Comparison of ENCODE assay signal across 8 cellular contexts in the genomic region with DNA sequence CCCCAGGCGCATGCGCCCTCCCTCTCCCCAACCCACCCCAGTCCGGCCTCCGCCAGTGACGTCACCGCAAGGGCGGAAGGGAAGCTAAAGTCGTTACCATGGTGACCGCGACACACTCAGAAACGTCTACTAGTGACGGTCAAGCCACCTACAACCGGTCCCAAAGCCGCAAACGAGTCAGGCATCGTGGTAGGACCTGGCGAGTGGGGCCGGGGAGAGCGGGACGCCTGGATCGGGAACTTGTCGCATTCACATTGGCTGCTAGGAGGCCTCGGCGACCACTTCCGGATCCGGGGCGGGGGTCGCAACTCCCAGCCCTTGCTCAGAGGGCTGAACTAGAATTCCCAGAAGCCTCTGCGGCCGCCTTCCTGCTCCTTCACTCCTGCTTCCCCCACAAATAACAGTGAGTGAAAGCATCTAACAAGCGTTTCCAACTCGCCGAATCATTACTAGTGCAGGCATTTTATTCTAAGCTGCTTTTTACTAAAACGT. TPM values are rescaled to one million over a fixed set of nuclear protein-coding genes. Genes with fewer than 3 reads are reported as not detected.
DNase-seq lines count a peak whose midpoint lies in the region; ATAC-seq, FAIRE-seq and TF ChIP-seq lines count a peak whose summit lies in the region.

A gene with protein sequence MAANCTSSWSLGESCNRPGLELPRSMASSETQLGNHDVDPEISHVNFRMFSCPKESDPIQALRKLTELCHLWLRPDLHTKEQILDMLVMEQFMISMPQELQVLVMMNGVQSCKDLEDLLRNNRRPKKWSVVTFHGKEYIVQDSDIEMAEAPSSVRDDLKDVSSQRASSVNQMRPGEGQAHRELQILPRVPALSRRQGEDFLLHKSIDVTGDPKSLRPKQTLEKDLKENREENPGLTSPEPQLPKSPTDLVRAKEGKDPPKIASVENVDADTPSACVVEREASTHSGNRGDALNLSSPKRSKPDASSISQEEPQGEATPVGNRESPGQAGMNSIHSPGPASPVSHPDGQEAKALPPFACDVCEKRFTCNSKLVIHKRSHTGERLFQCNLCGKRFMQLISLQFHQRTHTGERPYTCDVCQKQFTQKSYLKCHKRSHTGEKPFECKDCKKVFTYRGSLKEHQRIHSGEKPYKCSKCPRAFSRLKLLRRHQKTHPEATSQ (minus strand): TSS at position 256 of the 492 bp plus-strand sequence. CDS start 89,793 bp downstream, outside the sequence.

- H2BK15ac ChIP-seq in H1 (ENCODE audit: low read length) (no peak within 1 kb of the TSS), mesenchymal stem cell (ENCODE audit: low read depth, poor library complexity, severe bottlenecking) (peak within 1 kb of the TSS; percentile 60)

- DNase-seq in Calu3 (peak; percentile 96), NT2/D1 (ENCODE audit: low read depth, low spot score) (peak; percentile 70), H1 (ENCODE audit: low read depth in 1 of 2, low spot score in 2 of 2) (peak; percentile 66 to 95), mesenchymal stem cell (peak; percentile 97)
- peak; percentile 97 for DNase-seq in activated CD8-positive, alpha-beta memory T cell treated with anti-CD3 and anti-CD28 coated beads, Interleukin-2, amount 10 ng/mL, durations not matched to agents 7 days and 5 days
- DNase-seq in stimulated activated CD8-positive, alpha-beta memory T cell treated with anti-CD3 and anti-CD28 coated beads, Interleukin-12 subunit alpha, Interleukin-12 subunit beta, amount 100 ng/mL, for 24 hours (ENCODE audit: extremely low read depth) = peak; percentile 94

- H3K79me1 ChIP-seq in H1 (ENCODE audit: low read depth, low read length) = no peaks in the 10 kb centered on the region
- H3K79me1 ChIP-seq in mesenchymal stem cell (replicated peaks; ENCODE audit: low read length, poor library complexity, severe bottlenecking) = peaks cover 21% of the 10 kb centered on the region

- no peaks in the 10 kb centered on the region for H3K79me2 ChIP-seq in H1 (ENCODE audit: control insufficient read depth in 1 of 2, insufficient read depth in 2 of 2, low read length in 2 of 2)

- peaks cover 14% of the 10 kb centered on the region for H3K4me1 Mint-ChIP-seq in Calu3 (ENCODE audit: low read depth, unreplicated experiment)
- H3K4me1 Mint-ChIP-seq in activated CD8-positive, alpha-beta memory T cell treated with anti-CD3 and anti-CD28 coated beads, Interleukin-2, amount 10 ng/mL, durations not matched to agents 7 days and 5 days = peaks cover 28% of the 10 kb centered on the region

- H3K36me3 Mint-ChIP-seq in Calu3 (ENCODE audit: insufficient read depth, unreplicated experiment) = peaks cover 52% of the 10 kb centered on the region
- peaks cover 15% of the 10 kb centered on the region for H3K36me3 Mint-ChIP-seq in activated CD8-positive, alpha-beta memory T cell treated with anti-CD3 and anti-CD28 coated beads, Interleukin-2, amount 10 ng/mL, durations not matched to agents 7 days and 5 days

- H3K36me3 ChIP-seq in HUES48 (ENCODE audit: control insufficient read depth, insufficient read depth, low read length) = peaks cover 9% of the 10 kb centered on the region; the same call in 1 of the 2 replicates
- H3K36me3 ChIP-seq in NT2/D1 (ENCODE audit: insufficient read depth, insufficient read length, low read length) = peaks cover 22% of the 10 kb centered on the region
- H3K36me3 ChIP-seq in H1 (ENCODE audit: control insufficient read depth in 2 of 4, insufficient read depth in 4 of 4, low read length in 3 of 4) = no peaks in the 10 kb centered on the region
- H3K36me3 ChIP-seq in mesenchymal stem cell (ENCODE audit: control insufficient read depth in 1 of 2, insufficient read depth in 2 of 2, low read depth in 1 of 2, low read length in 2 of 2) = peaks cover 9 to 29% of the 10 kb centered on the region in 2 experiments

- H3K27me3 Mint-ChIP-seq in Calu3 (ENCODE audit: unreplicated experiment) = no peaks in the 10 kb centered on the region
- H3K27me3 Mint-ChIP-seq in activated CD8-positive, alpha-beta memory T cell treated with anti-CD3 and anti-CD28 coated beads, Interleukin-2, amount 10 ng/mL, durations not matched to agents 7 days and 5 days = no peaks in the 10 kb centered on the region

- H2BK120ac ChIP-seq in H1 (replicated peaks; ENCODE audit: low read depth, low read length) (no peak within 1 kb of the TSS), mesenchymal stem cell (ENCODE audit: low read depth, low read length) (peak within 1 kb of the TSS; percentile 61)

- WGBS in H1 (ENCODE audit: extremely low coverage in 1 of 2, insufficient coverage in 1 of 2, insufficient read length in 1 of 2, insufficient replicate concordance in 2 of 2, low coverage in 1 of 2, low lambda C conversion rate in 2 of 2, missing lambda C conversion rate in 1 of 2), 2 experiments = 1% methylated on average over 27 of the region's 34 CpGs; no CpG with 5 or more reads in 1 of the 2 experiments
- under 1% methylated on average over 34 of the region's 34 CpGs for WGBS in mesenchymal stem cell

- H3K14ac ChIP-seq in H1 (ENCODE audit: insufficient read length) = no peak within 1 kb of the TSS
- peak within 1 kb of the TSS in 1 of 2 experiments; percentile 100 for H3K14ac ChIP-seq in mesenchymal stem cell (ENCODE audit: low read length in 2 of 2)

- H3K18ac ChIP-seq in H1 (ENCODE audit: extremely low read depth, low read length) (peak within 1 kb of the TSS; percentile 98), mesenchymal stem cell (ENCODE audit: low read depth in 1 of 2, low read length in 2 of 2) (peak within 1 kb of the TSS; percentile 99 to 100)

- H3K23ac ChIP-seq in H1 (ENCODE audit: insufficient read length) (no peak within 1 kb of the TSS), mesenchymal stem cell (ENCODE audit: low read length in 2 of 2) (no peak within 1 kb of the TSS)

- no peaks in the 10 kb centered on the region for H3K27me3 ChIP-seq in HUES48 (ENCODE audit: control insufficient read depth, insufficient read depth, low read length)
- no peaks in the 10 kb centered on the region for H3K27me3 ChIP-seq in NT2/D1 (ENCODE audit: insufficient read depth, insufficient read length)
- H3K27me3 ChIP-seq in H1 (replicated peaks in 1 of 4; ENCODE audit: control insufficient read depth in 3 of 4, extremely low read depth in 1 of 4, insufficient read depth in 3 of 4, low read length in 3 of 4) = no peaks in the 10 kb centered on the region
- H3K27me3 ChIP-seq in mesenchymal stem cell (ENCODE audit: control insufficient read depth in 1 of 2, insufficient read depth in 1 of 2, low read length in 2 of 2) = no peaks in the 10 kb centered on the region

- intact Hi-C loops in Calu3 (cut with micrococcal nuclease; ENCODE audit: unreplicated experiment) = loop anchor here (5.0 kb wide), 1 partner anchor 62 kb away; no protein-coding TSS in a partner anchor

- no peak within 1 kb of the TSS for H2BK20ac ChIP-seq in H1 (ENCODE audit: low read length)

- BruUV-seq in Calu3 (replicated peaks; lab: Mats Ljungman, UMichigan) = no TSS peak

- TF ChIP-seq POLR2A in H1 (IDR thresholded peaks at IDR 0.05; ENCODE audit: control extremely low read depth in 1 of 2, low read depth in 2 of 2, low read length in 2 of 2) = peak in 1 of 2 experiments; percentile 82; a peak in 2 of 3 replicates

- no peak for TF ChIP-seq RAD21 in H1 (IDR thresholded peaks at IDR 0.05 in 1 of 2, conservative IDR thresholded peaks at IDR 0.05 in 1 of 2; ENCODE audit: low read depth in 2 of 2, low read length in 2 of 2)

- CTCF ChIA-PET in Calu3 (lab: Charles Lee) (interaction anchor here (0.6 to 1.6 kb wide), 11 partner anchors 19 to 941 kb away, joined by 3 to 13 read pairs (median 3); no protein-coding TSS in a partner anchor), H1 (lab: Charles Lee; ENCODE audit: partially characterized antibody) (interaction anchor here (0.6 to 2.7 kb wide), 6 partner anchors 31 to 238 kb away, joined by 3 to 10 read pairs (median 4); no protein-coding TSS in a partner anchor)
- CTCF ChIA-PET in activated CD8-positive, alpha-beta memory T cell treated with anti-CD3 and anti-CD28 coated beads, Interleukin-2, amount 10 ng/mL, durations not matched to agents 7 days and 5 days (lab: Charles Lee) = interaction anchor here (1.0 to 2.1 kb wide), 3 partner anchors 19 to 89 kb away, joined by 3 to 10 read pairs (median 5); no protein-coding TSS in a partner anchor

- H2BK12ac ChIP-seq in H1 (ENCODE audit: low read depth, low read length) (peak within 1 kb of the TSS; percentile 90), mesenchymal stem cell (ENCODE audit: low read length in 2 of 2) (peak within 1 kb of the TSS; percentile 25 to 80)

- H3K9me3 ChIP-seq in HUES48 (ENCODE audit: control insufficient read depth, insufficient read depth, low read length) (no peaks in the 10 kb centered on the region), NT2/D1 (ENCODE audit: insufficient read depth, low read length) (peaks cover 6% of the 10 kb centered on the region; the same call in 1 of the 2 replicates), H1 (ENCODE audit: insufficient read depth in 2 of 2, low read depth in 1 of 2, low read length in 1 of 2) (0 out of 4 replicates have a peak, but pooled peaks cover 0 to 3% of the 10 kb centered on the region in 2 experiments), mesenchymal stem cell (ENCODE audit: control insufficient read depth, low read length) (no peaks in the 10 kb centered on the region)

- H3K9ac ChIP-seq in HUES48 (ENCODE audit: low read depth, low read length) (peak within 1 kb of the TSS; percentile 87), NT2/D1 (ENCODE audit: insufficient read length, low read depth) (peak within 1 kb of the TSS; percentile 87), H1 (replicated peaks in 1 of 4; ENCODE audit: extremely low read depth in 1 of 4, low read depth in 3 of 4, low read length in 3 of 4) (peak within 1 kb of the TSS; percentile 83 to 95 (median 92)), mesenchymal stem cell (ENCODE audit: low read length) (peak within 1 kb of the TSS; percentile 99)

- H3K56ac ChIP-seq in H1 (replicated peaks; ENCODE audit: insufficient read length, low read depth, low read length) = peak within 1 kb of the TSS; percentile 99

- peak within 1 kb of the TSS; percentile 99; the same call in 1 of the 2 replicates for H4K8ac ChIP-seq in H1 (ENCODE audit: extremely low read depth, insufficient read depth, low read length)
- peak within 1 kb of the TSS; percentile 100 for H4K8ac ChIP-seq in mesenchymal stem cell (ENCODE audit: low read length)

- peak within 1 kb of the TSS; percentile 95 for H3K4me3 Mint-ChIP-seq in Calu3 (ENCODE audit: low read depth, unreplicated experiment)
- peak within 1 kb of the TSS; percentile 89 for H3K4me3 Mint-ChIP-seq in activated CD8-positive, alpha-beta memory T cell treated with anti-CD3 and anti-CD28 coated beads, Interleukin-2, amount 10 ng/mL, durations not matched to agents 7 days and 5 days

- H2AK5ac ChIP-seq in H1 (ENCODE audit: low read depth, low read length) = no peak within 1 kb of the TSS
- H2AK5ac ChIP-seq in mesenchymal stem cell (ENCODE audit: low read length, severe bottlenecking) = no peak within 1 kb of the TSS

- no peaks in the 10 kb centered on the region for H4K20me1 ChIP-seq in H1 (replicated peaks in 1 of 2; ENCODE audit: control insufficient read depth in 1 of 2, insufficient read depth in 2 of 2, low read length in 2 of 2)

- H3K4ac ChIP-seq in H1 (replicated peaks; ENCODE audit: insufficient read length, low read depth, low read length) (no peak within 1 kb of the TSS), mesenchymal stem cell (ENCODE audit: low read depth in 1 of 2, low read length in 2 of 2) (peak within 1 kb of the TSS; percentile 94 to 95)

- H3K27ac ChIP-seq in HUES48 (ENCODE audit: low read depth, low read length) (peak within 1 kb of the TSS; percentile 98), H1 (ENCODE audit: low read depth, low read length) (peak within 1 kb of the TSS; percentile 98), mesenchymal stem cell (ENCODE audit: low read length, poor library complexity, severe bottlenecking) (peak within 1 kb of the TSS; percentile 99)

- H2AFZ ChIP-seq in H1 (ENCODE audit: low read length) (peak within 1 kb of the TSS; percentile 98), mesenchymal stem cell (ENCODE audit: low read depth, low read length) (peak within 1 kb of the TSS; percentile 94)

- TF ChIP-seq EP300 in H1 (IDR thresholded peaks at IDR 0.05; ENCODE audit: borderline replicate concordance in 1 of 2, low read depth in 2 of 2, low read length in 2 of 2) = no peak

- H3K27ac Mint-ChIP-seq in Calu3 (ENCODE audit: unreplicated experiment) = peak within 1 kb of the TSS; percentile 99
- H3K27ac Mint-ChIP-seq in activated CD8-positive, alpha-beta memory T cell treated with anti-CD3 and anti-CD28 coated beads, Interleukin-2, amount 10 ng/mL, durations not matched to agents 7 days and 5 days = peak within 1 kb of the TSS; percentile 99

- H2BK5ac ChIP-seq in H1 (ENCODE audit: low read depth, low read length) (peak within 1 kb of the TSS; percentile 98), mesenchymal stem cell (ENCODE audit: low read depth, low read length, poor library complexity, severe bottlenecking) (peak within 1 kb of the TSS; percentile 95)

- peak; percentile 79 for ATAC-seq in GM21423 (IDR thresholded peaks at IDR 0.05; ENCODE audit: unreplicated experiment)
- peak; percentile 84 for ATAC-seq in activated CD8-positive, alpha-beta memory T cell treated with anti-CD3 and anti-CD28 coated beads, Interleukin-2, amount 10 ng/mL, durations not matched to agents 7 days and 5 days

- no peaks in the 10 kb centered on the region for H3K9me3 Mint-ChIP-seq in Calu3 (ENCODE audit: low read depth, unreplicated experiment)
- no peaks in the 10 kb centered on the region for H3K9me3 Mint-ChIP-seq in activated CD8-positive, alpha-beta memory T cell treated with anti-CD3 and anti-CD28 coated beads, Interleukin-2, amount 10 ng/mL, durations not matched to agents 7 days and 5 days (ENCODE audit: low read depth)

- peak within 1 kb of the TSS; percentile 99 for H4K5ac ChIP-seq in H1 (ENCODE audit: insufficient read length, low read depth, low read length)

- peak within 1 kb of the TSS; percentile 87 to 91 for H3K4me2 ChIP-seq in H1 (ENCODE audit: insufficient read depth in 1 of 2, low read depth in 2 of 2, low read length in 2 of 2)
- H3K4me2 ChIP-seq in mesenchymal stem cell (ENCODE audit: low read length, poor library complexity, severe bottlenecking) = peak within 1 kb of the TSS; percentile 92

- no peaks in the 10 kb centered on the region; the same call in 1 of the 2 replicates for H3K23me2 ChIP-seq in H1 (ENCODE audit: low read depth, low read length)

- POLR2A ChIA-PET in H1 (lab: Charles Lee; ENCODE audit: partially characterized antibody) = interaction anchor here (0.6 to 1.4 kb wide), 5 partner anchors 11 to 779 kb away, joined by 3 to 5 read pairs (median 3); no protein-coding TSS in a partner anchor

- H4K91ac ChIP-seq in H1 (replicated peaks; ENCODE audit: insufficient read length, low read length) (peak within 1 kb of the TSS; percentile 100), mesenchymal stem cell (ENCODE audit: low read length) (peak within 1 kb of the TSS; percentile 100)

- 0 out of 2 replicates have a peak, but pooled peaks cover 6% of the 10 kb centered on the region for H3K4me1 ChIP-seq in HUES48 (ENCODE audit: control insufficient read depth, insufficient read depth, low read length)
- no peaks in the 10 kb centered on the region for H3K4me1 ChIP-seq in NT2/D1 (ENCODE audit: insufficient read depth, insufficient read length)
- peaks cover 0 to 3% (median 1%) of the 10 kb centered on the region in 4 experiments; a peak in 2 of 7 replicates for H3K4me1 ChIP-seq in H1 (replicated peaks in 1 of 4; ENCODE audit: control insufficient read depth in 3 of 4, insufficient read depth in 4 of 4, low read length in 3 of 4)
- H3K4me1 ChIP-seq in mesenchymal stem cell (ENCODE audit: control insufficient read depth, insufficient read depth, low read depth, low read length) = peaks cover 2% of the 10 kb centered on the region

- no peak for FAIRE-seq in H1 (lab: Jason Lieb, UNC)

- no peak for TF ChIP-seq CTCF in Calu3 (IDR thresholded peaks at IDR 0.05; ENCODE audit: unreplicated experiment)
- TF ChIP-seq CTCF in H1 (IDR thresholded peaks at IDR 0.05; ENCODE audit: control extremely low read depth in 1 of 3, insufficient read depth in 1 of 3, low read depth in 1 of 3, low read length in 3 of 3) = peak in 1 of 3 experiments; percentile 11; a peak in 1 of 4 replicates

- peak within 1 kb of the TSS; percentile 93 for H3K4me3 ChIP-seq in HUES48 (ENCODE audit: low read depth, low read length)
- peak within 1 kb of the TSS; percentile 81 for H3K4me3 ChIP-seq in NT2/D1 (ENCODE audit: insufficient read length, low read depth)
- H3K4me3 ChIP-seq in H1 (ENCODE audit: extremely low read depth in 1 of 4, insufficient read depth in 2 of 4, low read depth in 3 of 4, low read length in 4 of 4) = peak within 1 kb of the TSS; percentile 71 to 99 (median 90)
- peak within 1 kb of the TSS; percentile 94 to 96 for H3K4me3 ChIP-seq in mesenchymal stem cell (ENCODE audit: insufficient read depth in 1 of 2, low read depth in 1 of 2, low read length in 2 of 2)

RNA-seq across cellular contexts. Expression of the gene that starts here (rescaled TPM):
- 13.5 and 14.9 TPM in 2 replicates for total RNA-seq in Calu3 (2022)
- 1 to 10 TPM; 5.9 to 8.6 TPM for total RNA-seq in activated CD8-positive, alpha-beta memory T cell treated with anti-CD3 and anti-CD28 coated beads, Interleukin-2, amount 10 ng/mL, durations not matched to agents 7 days and 5 days
- total RNA-seq in H1 (2021; fragmentation: NEBNext Ultra II Directional; extraction: Animal tissue kit (Norgen Biotek cat#: 25700)) = 11.0 and 15.0 TPM in 2 replicates
- 8.6 and 12.4 TPM in 2 replicates for polyA plus RNA-seq in H1 (2011; rRNA removed)
- 9.7 TPM for polyA plus RNA-seq in H1 (2011; cell fraction: cytosol; rRNA removed)
- 12.1 TPM for polyA plus RNA-seq in H1 (2011; cell fraction: nucleus; rRNA removed)
- 9.3 to 11.5 TPM (median 9.9 TPM) in 4 replicates for polyA plus RNA-seq in H1 (2012, experiment 1 of 2)
- polyA plus RNA-seq in H1 (2012, experiment 2 of 2) = 8.9 TPM
- 6.3 TPM for polyA plus RNA-seq in H1 (2013, experiment 1 of 2)
- 8.3 TPM for polyA plus RNA-seq in H1 (2013, experiment 2 of 2)
- 17.6 and 25.4 TPM in 2 replicates for polyA minus RNA-seq in H1 (2011; rRNA and poly(A)+ RNA removed)
- polyA minus RNA-seq in H1 (2011; cell fraction: cytosol; rRNA and poly(A)+ RNA removed) = 5.2 TPM
- 25.3 TPM for polyA minus RNA-seq in H1 (2011; cell fraction: nucleus; rRNA and poly(A)+ RNA removed)
- 3.9 TPM for polyA plus RNA-seq in mesenchymal stem cell (2013, experiment 1 of 2)
- 4.0 TPM for polyA plus RNA-seq in mesenchymal stem cell (2013, experiment 2 of 2)

Comparison
In these comparisons a context has a peak if more than half of its experiments do, and no peak if none do; other contexts are left out.
1. Peak in every context shown above with its lines: DNase-seq, ATAC-seq, H3K4me3 ChIP-seq and H3K27ac ChIP-seq.